43 cellular contexts compared by ENCODE assay signal in the genomic region with DNA sequence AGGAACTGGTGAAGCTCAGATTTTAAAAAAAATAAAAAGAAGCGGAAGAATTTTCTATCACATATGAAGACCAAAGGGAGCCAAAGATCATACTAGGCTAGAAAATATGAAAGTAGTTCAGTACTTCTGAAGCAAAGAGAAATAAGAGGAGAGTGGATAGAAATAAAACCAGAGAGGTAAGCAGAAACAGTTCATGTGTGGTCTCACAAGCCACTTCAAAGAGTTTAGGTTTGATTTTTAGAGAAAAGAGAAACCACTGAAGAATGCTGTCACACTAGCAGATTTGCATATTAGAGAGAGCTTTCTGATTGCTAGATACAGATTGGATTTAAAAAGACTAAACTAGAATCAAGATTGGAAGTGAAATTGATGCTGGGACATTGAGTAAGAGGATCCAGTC. TPM values are rescaled to one million over a fixed set of nuclear protein-coding genes. Genes with fewer than 3 reads are reported as not detected.
"Had no signal": no experiment of that assay in that cellular context is flagged by ENCODE, and none has a peak within 500 bp of the region (broad histone marks: within the 10 kb centered on the region; RNA-seq: fewer than 3 reads in every experiment).

No MANE protein-coding gene starts in this region.

- H2AFZ ChIP-seq: hepatocyte had no signal

- H3K27me3 ChIP-seq: adrenal gland, ascending aorta, cardiac muscle cell, colonic mucosa, esophagus squamous epithelium, gastroesophageal sphincter, hepatocyte had no signal

- H3K36me3 ChIP-seq: adrenal gland, ascending aorta, breast epithelium, cardiac muscle cell, colonic mucosa, esophagus squamous epithelium, gastroesophageal sphincter, heart right ventricle, WERI-Rb-1 had no signal

- H3K27ac Mint-ChIP-seq: activated CD4-positive, alpha-beta memory T cell treated with anti-CD3 and anti-CD28 coated beads for 36 hours; activated CD4-positive, alpha-beta T cell treated with anti-CD3 and anti-CD28 coated beads for 36 hours; activated CD4-positive, alpha-beta T cell treated with anti-CD3 and anti-CD28 coated beads, Interleukin-2, amount 10 ng/mL, durations not matched to agents 24 days and 14 days; activated CD8-positive, alpha-beta memory T cell treated with anti-CD3 and anti-CD28 coated beads, Interleukin-2, amount 10 ng/mL, durations not matched to agents 7 days and 5 days; activated CD8-positive, alpha-beta T cell treated with anti-CD3 and anti-CD28 coated beads, Interleukin-2, amount 10 ng/mL, durations not matched to agents 7 days and 5 days; activated naive CD4-positive, alpha-beta T cell treated with anti-CD3 and anti-CD28 coated beads for 36 hours; activated naive CD4-positive, alpha-beta T cell treated with anti-CD3 and anti-CD28 coated beads, Interleukin-2, amount 50 U/mL, for 24 hours; activated naive CD8-positive, alpha-beta T cell treated with anti-CD3 and anti-CD28 coated beads for 36 hours; activated naive CD8-positive, alpha-beta T cell treated with anti-CD3 and anti-CD28 coated beads, Interleukin-2, amount 50 U/mL, for 24 hours; activated T-helper 1 cell treated with anti-CD3 and anti-CD28 coated beads, Interleukin-12 subunit alpha, Interleukin-12 subunit beta, Interleukin-2, Interleukin-4 antibody, amounts not matched to agents 30 ng/mL and 10 ng/mL and 1 ng/mL, durations not matched to agents 14 hours and 24 hours and 36 hours; activated T-helper 2 cell treated with anti-CD3 and anti-CD28 coated beads, Interferon-gamma antibody, Interleukin-2, Interleukin-4, amounts not matched to agents 10 μg/mL and 5 μg/mL and 100 μg/mL, durations not matched to agents 14 hours and 24 hours and 36 hours; brain; T-helper 2 cell treated with Interferon-gamma antibody and Interleukin-4, amounts not matched to agents 5 μg/mL and 100 μg/mL, for 36 hours had no signal

- H3K27ac ChIP-seq: adrenal gland, ascending aorta, breast epithelium, cardiac muscle cell, colonic mucosa, epithelial cell of prostate, esophagus squamous epithelium, gastroesophageal sphincter, heart right ventricle, hepatocyte, WERI-Rb-1 had no signal

- H3K9me3 ChIP-seq: adrenal gland, ascending aorta, breast epithelium, colonic mucosa, esophagus squamous epithelium, gastroesophageal sphincter had no signal

- H3K4me1 ChIP-seq: adrenal gland, ascending aorta, breast epithelium, colonic mucosa, esophagus squamous epithelium, gastroesophageal sphincter, heart right ventricle had no signal

- FAIRE-seq: endometrium, endothelial cell of umbilical vein had no signal

- H3K4me3 Mint-ChIP-seq: activated CD4-positive, alpha-beta memory T cell treated with anti-CD3 and anti-CD28 coated beads for 36 hours; activated CD4-positive, alpha-beta T cell treated with anti-CD3 and anti-CD28 coated beads for 36 hours; activated CD4-positive, alpha-beta T cell treated with anti-CD3 and anti-CD28 coated beads, Interleukin-2, amount 10 ng/mL, durations not matched to agents 24 days and 14 days; activated CD8-positive, alpha-beta memory T cell treated with anti-CD3 and anti-CD28 coated beads, Interleukin-2, amount 10 ng/mL, durations not matched to agents 7 days and 5 days; activated CD8-positive, alpha-beta T cell treated with anti-CD3 and anti-CD28 coated beads, Interleukin-2, amount 10 ng/mL, durations not matched to agents 7 days and 5 days; activated naive CD4-positive, alpha-beta T cell treated with anti-CD3 and anti-CD28 coated beads for 36 hours; activated naive CD4-positive, alpha-beta T cell treated with anti-CD3 and anti-CD28 coated beads, Interleukin-2, amount 50 U/mL, for 24 hours; activated naive CD8-positive, alpha-beta T cell treated with anti-CD3 and anti-CD28 coated beads for 36 hours; activated naive CD8-positive, alpha-beta T cell treated with anti-CD3 and anti-CD28 coated beads, Interleukin-2, amount 50 U/mL, for 24 hours; activated T-helper 1 cell treated with anti-CD3 and anti-CD28 coated beads, Interleukin-12 subunit alpha, Interleukin-12 subunit beta, Interleukin-2, Interleukin-4 antibody, amounts not matched to agents 30 ng/mL and 10 ng/mL and 1 ng/mL, durations not matched to agents 14 hours and 24 hours and 36 hours; brain; T-helper 2 cell treated with Interferon-gamma antibody and Interleukin-4, amounts not matched to agents 5 μg/mL and 100 μg/mL, for 36 hours had no signal

- H3K4me3 ChIP-seq: adrenal gland, ascending aorta, breast epithelium, cardiac muscle cell, colonic mucosa, esophagus squamous epithelium, gastroesophageal sphincter, heart right ventricle, hepatocyte had no signal

- H3K27me3 Mint-ChIP-seq: activated CD4-positive, alpha-beta memory T cell treated with anti-CD3 and anti-CD28 coated beads for 36 hours; activated CD4-positive, alpha-beta T cell treated with anti-CD3 and anti-CD28 coated beads for 36 hours; activated CD4-positive, alpha-beta T cell treated with anti-CD3 and anti-CD28 coated beads, Interleukin-2, amount 10 ng/mL, durations not matched to agents 24 days and 14 days; activated CD8-positive, alpha-beta memory T cell treated with anti-CD3 and anti-CD28 coated beads, Interleukin-2, amount 10 ng/mL, durations not matched to agents 7 days and 5 days; activated naive CD8-positive, alpha-beta T cell treated with anti-CD3 and anti-CD28 coated beads for 36 hours; activated naive CD8-positive, alpha-beta T cell treated with anti-CD3 and anti-CD28 coated beads, Interleukin-2, amount 50 U/mL, for 24 hours; brain had no signal

- H3K4me2 ChIP-seq: hepatocyte had no signal

- H3K9me3 Mint-ChIP-seq: activated CD4-positive, alpha-beta memory T cell treated with anti-CD3 and anti-CD28 coated beads for 36 hours; activated CD4-positive, alpha-beta T cell treated with anti-CD3 and anti-CD28 coated beads, Interleukin-2, amount 10 ng/mL, durations not matched to agents 24 days and 14 days; activated naive CD4-positive, alpha-beta T cell treated with anti-CD3 and anti-CD28 coated beads for 36 hours; activated naive CD8-positive, alpha-beta T cell treated with anti-CD3 and anti-CD28 coated beads for 36 hours; activated naive CD8-positive, alpha-beta T cell treated with anti-CD3 and anti-CD28 coated beads, Interleukin-2, amount 50 U/mL, for 24 hours; activated T-helper 1 cell treated with anti-CD3 and anti-CD28 coated beads, Interleukin-12 subunit alpha, Interleukin-12 subunit beta, Interleukin-2, Interleukin-4 antibody, amounts not matched to agents 30 ng/mL and 10 ng/mL and 1 ng/mL, durations not matched to agents 14 hours and 24 hours and 36 hours; activated T-helper 2 cell treated with anti-CD3 and anti-CD28 coated beads, Interferon-gamma antibody, Interleukin-2, Interleukin-4, amounts not matched to agents 10 μg/mL and 5 μg/mL and 100 μg/mL, durations not matched to agents 14 hours and 24 hours and 36 hours; brain; T-helper 2 cell treated with Interferon-gamma antibody and Interleukin-4, amounts not matched to agents 5 μg/mL and 100 μg/mL, for 36 hours had no signal

- H3K36me3 Mint-ChIP-seq: activated CD4-positive, alpha-beta memory T cell treated with anti-CD3 and anti-CD28 coated beads for 36 hours; activated CD8-positive, alpha-beta memory T cell treated with anti-CD3 and anti-CD28 coated beads, Interleukin-2, amount 10 ng/mL, durations not matched to agents 7 days and 5 days; activated naive CD4-positive, alpha-beta T cell treated with anti-CD3 and anti-CD28 coated beads, Interleukin-2, amount 50 U/mL, for 24 hours; activated naive CD8-positive, alpha-beta T cell treated with anti-CD3 and anti-CD28 coated beads for 36 hours; brain had no signal

- H3K4me1 Mint-ChIP-seq: activated CD4-positive, alpha-beta T cell treated with anti-CD3 and anti-CD28 coated beads for 36 hours; activated CD4-positive, alpha-beta T cell treated with anti-CD3 and anti-CD28 coated beads, Interleukin-2, amount 10 ng/mL, durations not matched to agents 24 days and 14 days; activated CD8-positive, alpha-beta memory T cell treated with anti-CD3 and anti-CD28 coated beads, Interleukin-2, amount 10 ng/mL, durations not matched to agents 7 days and 5 days; activated naive CD4-positive, alpha-beta T cell treated with anti-CD3 and anti-CD28 coated beads, Interleukin-2, amount 50 U/mL, for 24 hours; activated naive CD8-positive, alpha-beta T cell treated with anti-CD3 and anti-CD28 coated beads, Interleukin-2, amount 50 U/mL, for 24 hours; brain had no signal

- H3K79me2 ChIP-seq: hepatocyte had no signal

- ATAC-seq: activated CD4-positive, alpha-beta T cell treated with anti-CD3 and anti-CD28 coated beads for 36 hours; activated CD8-positive, alpha-beta memory T cell treated with anti-CD3 and anti-CD28 coated beads, Interleukin-2, amount 10 ng/mL, durations not matched to agents 7 days and 5 days; activated CD8-positive, alpha-beta T cell treated with anti-CD3 and anti-CD28 coated beads, Interleukin-2, amount 10 ng/mL, durations not matched to agents 7 days and 5 days; activated naive CD8-positive, alpha-beta T cell treated with anti-CD3 and anti-CD28 coated beads, Interleukin-2, amount 50 U/mL, for 24 hours; gastroesophageal sphincter; heart right ventricle had no signal

- DNase-seq: activated CD4-positive, alpha-beta memory T cell treated with anti-CD3 and anti-CD28 coated beads for 36 hours; activated CD4-positive, alpha-beta T cell treated with anti-CD3 and anti-CD28 coated beads for 36 hours; activated CD4-positive, alpha-beta T cell treated with anti-CD3 and anti-CD28 coated beads, Interleukin-2, amount 10 ng/mL, durations not matched to agents 24 days and 14 days; activated CD4-positive, CD25-positive, alpha-beta regulatory T cell; activated CD4-positive, CD25-positive, alpha-beta regulatory T cell treated with anti-CD3 and anti-CD28 coated beads, Interleukin-2, amount 50 U/mL, for 72 hours; activated CD8-positive, alpha-beta memory T cell treated with anti-CD3 and anti-CD28 coated beads, Interleukin-2, amount 10 ng/mL, durations not matched to agents 7 days and 5 days; activated CD8-positive, alpha-beta memory T cell treated with anti-CD3 and anti-CD28 coated beads, Interleukin-2, amount 50 U/mL, for 4 hours; activated CD8-positive, alpha-beta T cell treated with anti-CD3 and anti-CD28 coated beads, Interleukin-2, amount 10 ng/mL, durations not matched to agents 7 days and 5 days; activated effector memory CD4-positive, alpha-beta T cell treated with anti-CD3 and anti-CD28 coated beads, Interleukin-2, amount 50 U/mL, for 16 hours; activated naive CD4-positive, alpha-beta T cell treated with anti-CD3 and anti-CD28 coated beads for 36 hours; activated naive CD8-positive, alpha-beta T cell treated with anti-CD3 and anti-CD28 coated beads for 36 hours; activated naive CD8-positive, alpha-beta T cell treated with anti-CD3 and anti-CD28 coated beads, Interleukin-2, amount 50 U/mL, for 24 hours; activated T-cell treated with anti-CD3 and anti-CD28 coated beads, Interleukin-2, amount 50 U/mL, for 1 hour; activated T-cell treated with anti-CD3 and anti-CD28 coated beads, Interleukin-2, amount 50 U/mL, for 48 hours; adrenal gland; amygdala; central memory CD4-positive, alpha-beta T cell; cerebellar nuclear complex; colonic mucosa; effector CD8-positive, alpha-beta T cell; esophagus squamous epithelium; foreskin melanocyte; heart right ventricle; T1000; WERI-Rb-1 had no signal

RNA-seq across cellular contexts. Expression of a gene that starts 51.7 kb away (rescaled TPM):
- total RNA-seq: activated CD4-positive, alpha-beta memory T cell treated with anti-CD3 and anti-CD28 coated beads for 36 hours; activated CD4-positive, alpha-beta T cell treated with anti-CD3 and anti-CD28 coated beads for 36 hours; activated CD4-positive, alpha-beta T cell treated with anti-CD3 and anti-CD28 coated beads, Interleukin-2, amount 10 ng/mL, durations not matched to agents 24 days and 14 days; activated CD8-positive, alpha-beta memory T cell treated with anti-CD3 and anti-CD28 coated beads for 36 hours; activated CD8-positive, alpha-beta memory T cell treated with anti-CD3 and anti-CD28 coated beads, Interleukin-2, amount 10 ng/mL, durations not matched to agents 7 days and 5 days; activated CD8-positive, alpha-beta T cell treated with anti-CD3 and anti-CD28 coated beads, Interleukin-2, amount 10 ng/mL, durations not matched to agents 7 days and 5 days; activated naive CD4-positive, alpha-beta T cell treated with anti-CD3 and anti-CD28 coated beads for 36 hours; activated naive CD8-positive, alpha-beta T cell treated with anti-CD3 and anti-CD28 coated beads for 36 hours; activated T-helper 1 cell treated with anti-CD3 and anti-CD28 coated beads, Interleukin-12 subunit alpha, Interleukin-12 subunit beta, Interleukin-2, Interleukin-4 antibody, amounts not matched to agents 30 ng/mL and 10 ng/mL and 1 ng/mL, durations not matched to agents 14 hours and 24 hours and 36 hours; activated T-helper 2 cell treated with anti-CD3 and anti-CD28 coated beads, Interferon-gamma antibody, Interleukin-2, Interleukin-4, amounts not matched to agents 10 μg/mL and 5 μg/mL and 100 μg/mL, durations not matched to agents 14 hours and 24 hours and 36 hours; adrenal gland; ascending aorta; breast epithelium; cardiac muscle cell; dermis microvascular lymphatic vessel endothelial cell; endothelial cell of umbilical vein; fibroblast of lung; fibroblast of villous mesenchyme; gastroesophageal sphincter; glomerular endothelial cell had no signal
- polyA plus RNA-seq: adrenal gland, cardiac muscle cell, endothelial cell of umbilical vein, fibroblast of lung, heart right ventricle, hepatocyte had no signal
